Comparison of ENCODE assay signal across 8 cellular contexts in genomic region chr4:26325191-26325590, GRCh38. TPM values are rescaled to one million over a fixed set of nuclear protein-coding genes. Genes with fewer than 3 reads are reported as not detected.
DNase-seq lines count a peak whose midpoint lies in the region; ATAC-seq lines count a peak whose summit lies in the region.

No MANE protein-coding gene starts in this region.

- POLR2A ChIA-PET in activated CD8-positive, alpha-beta T cell treated with anti-CD3 and anti-CD28 coated beads, Interleukin-2, amount 10 ng/mL, durations not matched to agents 7 days and 5 days (lab: Charles Lee) = interaction anchor here (0.7 kb wide), 1 partner anchor 130 kb away, joined by 3 read pairs; no protein-coding TSS in a partner anchor

- H3K27ac Mint-ChIP-seq in activated naive CD4-positive, alpha-beta T cell treated with anti-CD3 and anti-CD28 coated beads for 36 hours = no peak overlapping the region
- H3K27ac Mint-ChIP-seq in activated CD8-positive, alpha-beta T cell treated with anti-CD3 and anti-CD28 coated beads, Interleukin-2, amount 10 ng/mL, durations not matched to agents 7 days and 5 days = no peak overlapping the region

- H3K4me2 ChIP-seq in Karpas-422 (ENCODE audit: low read depth, low read length, poor library complexity, severe bottlenecking) = no peak overlapping the region

- CTCF ChIA-PET in activated naive CD4-positive, alpha-beta T cell treated with anti-CD3 and anti-CD28 coated beads for 36 hours (lab: Charles Lee) = interaction anchor here (0.6 to 7.1 kb wide), 23 partner anchors 12 to 337 kb away, joined by 3 to 52 read pairs (median 4); no protein-coding TSS in a partner anchor
- CTCF ChIA-PET in activated CD8-positive, alpha-beta T cell treated with anti-CD3 and anti-CD28 coated beads, Interleukin-2, amount 10 ng/mL, durations not matched to agents 7 days and 5 days (lab: Charles Lee) = interaction anchor here (0.5 to 5.0 kb wide), 45 partner anchors 9 to 483 kb away, joined by 3 to 48 read pairs (median 4); no protein-coding TSS in a partner anchor

- no peak overlapping the region for H2AFZ ChIP-seq in Karpas-422 (ENCODE audit: low read length)

- no peaks in the 10 kb centered on the region for H3K27me3 ChIP-seq in Karpas-422 (ENCODE audit: low read length)

- no peaks in the 10 kb centered on the region for H3K9me3 Mint-ChIP-seq in activated naive CD4-positive, alpha-beta T cell treated with anti-CD3 and anti-CD28 coated beads for 36 hours
- no peaks in the 10 kb centered on the region for H3K9me3 Mint-ChIP-seq in activated CD8-positive, alpha-beta T cell treated with anti-CD3 and anti-CD28 coated beads, Interleukin-2, amount 10 ng/mL, durations not matched to agents 7 days and 5 days (ENCODE audit: insufficient read depth)

- no peaks in the 10 kb centered on the region for H3K36me3 ChIP-seq in Karpas-422 (ENCODE audit: insufficient read depth, low read length)

- H3K9ac ChIP-seq in Karpas-422 (ENCODE audit: low read length) = no peak overlapping the region

- H3K27me3 Mint-ChIP-seq in activated naive CD4-positive, alpha-beta T cell treated with anti-CD3 and anti-CD28 coated beads for 36 hours (ENCODE audit: low read depth) = no peaks in the 10 kb centered on the region
- H3K27me3 Mint-ChIP-seq in activated CD8-positive, alpha-beta T cell treated with anti-CD3 and anti-CD28 coated beads, Interleukin-2, amount 10 ng/mL, durations not matched to agents 7 days and 5 days (ENCODE audit: low read depth) = no peaks in the 10 kb centered on the region

- intact Hi-C loops in activated naive CD4-positive, alpha-beta T cell treated with anti-CD3 and anti-CD28 coated beads for 36 hours (cut with micrococcal nuclease) = loop anchor here (1.0 kb wide), 4 partner anchors 256 to 337 kb away; no protein-coding TSS in a partner anchor
- intact Hi-C loops in posterior vena cava (cut with DNase I) = loop anchor here (5.0 to 10.0 kb wide), 2 partner anchors 87 to 300 kb away; no protein-coding TSS in a partner anchor

- H3K4me1 ChIP-seq in Karpas-422 (ENCODE audit: low read length) = peaks cover 16% of the 10 kb centered on the region

- H3K4me3 Mint-ChIP-seq in activated naive CD4-positive, alpha-beta T cell treated with anti-CD3 and anti-CD28 coated beads for 36 hours = peak overlapping the region; percentile 31
- H3K4me3 Mint-ChIP-seq in activated CD8-positive, alpha-beta T cell treated with anti-CD3 and anti-CD28 coated beads, Interleukin-2, amount 10 ng/mL, durations not matched to agents 7 days and 5 days = no peak overlapping the region

- peaks cover 39% of the 10 kb centered on the region for H3K4me1 Mint-ChIP-seq in activated naive CD4-positive, alpha-beta T cell treated with anti-CD3 and anti-CD28 coated beads for 36 hours (ENCODE audit: low read depth)
- peaks cover 39% of the 10 kb centered on the region for H3K4me1 Mint-ChIP-seq in activated CD8-positive, alpha-beta T cell treated with anti-CD3 and anti-CD28 coated beads, Interleukin-2, amount 10 ng/mL, durations not matched to agents 7 days and 5 days (ENCODE audit: low read depth)

- H3K36me3 Mint-ChIP-seq in activated naive CD4-positive, alpha-beta T cell treated with anti-CD3 and anti-CD28 coated beads for 36 hours (ENCODE audit: low read depth) = peaks cover 3% of the 10 kb centered on the region
- H3K36me3 Mint-ChIP-seq in activated CD8-positive, alpha-beta T cell treated with anti-CD3 and anti-CD28 coated beads, Interleukin-2, amount 10 ng/mL, durations not matched to agents 7 days and 5 days (ENCODE audit: low read depth) = peaks cover 7% of the 10 kb centered on the region

- no peaks in the 10 kb centered on the region for H3K9me2 ChIP-seq in Karpas-422 (replicated peaks; ENCODE audit: insufficient read depth, low read length)

- H3K9me3 ChIP-seq in Karpas-422 (ENCODE audit: low read length) = no peaks in the 10 kb centered on the region

- H4K20me1 ChIP-seq in Karpas-422 (ENCODE audit: insufficient read depth, low read depth, low read length) = peaks cover 55% of the 10 kb centered on the region

- peaks cover 64% of the 10 kb centered on the region for H3K79me2 ChIP-seq in Karpas-422 (ENCODE audit: low read length)

- H3K27ac ChIP-seq in Karpas-422 (ENCODE audit: low read length) = no peak overlapping the region

- no peak overlapping the region for H3K4me3 ChIP-seq in Karpas-422 (ENCODE audit: low read length)

- peak; percentile 23 for ATAC-seq in activated CD8-positive, alpha-beta T cell treated with anti-CD3 and anti-CD28 coated beads, Interleukin-2, amount 10 ng/mL, durations not matched to agents 7 days and 5 days

- DNase-seq in activated naive CD4-positive, alpha-beta T cell treated with anti-CD3 and anti-CD28 coated beads for 36 hours = peak; percentile 46
- no peak for DNase-seq in activated naive CD4-positive, alpha-beta T cell (lab: John Stamatoyannopoulos, UW)
- DNase-seq in Karpas-422 (peak; percentile 76), midbrain (lab: John Stamatoyannopoulos, UW) (peak; percentile 8), putamen (ENCODE audit: low spot score) (no peak), posterior vena cava (ENCODE audit: low spot score) (no peak)
- DNase-seq in activated CD8-positive, alpha-beta T cell treated with anti-CD3 and anti-CD28 coated beads, Interleukin-2, amount 10 ng/mL, durations not matched to agents 7 days and 5 days = peak; percentile 57
- no peak for DNase-seq in stimulated activated CD8-positive, alpha-beta memory T cell treated with anti-CD3 and anti-CD28 coated beads, Interleukin-4, amount 100 ng/mL, for 48 hours

RNA-seq across cellular contexts. Expression of gene RBPJ, which starts 4.4 kb away (rescaled TPM):
- total RNA-seq in activated naive CD4-positive, alpha-beta T cell treated with anti-CD3 and anti-CD28 coated beads for 36 hours = 100 to 1,000 TPM; 114 to 118 TPM
- 23.8 and 36.8 TPM in 2 replicates for total RNA-seq in Karpas-422 (2014; rRNA removed; shearing (Covaris generic); ENCODE audit: low replicate concordance)
- 10 to 100 TPM; 61.7 to 72.3 TPM for total RNA-seq in activated CD8-positive, alpha-beta T cell treated with anti-CD3 and anti-CD28 coated beads, Interleukin-2, amount 10 ng/mL, durations not matched to agents 7 days and 5 days
- 100 to 1,000 TPM in 1 of 2 donors, 10 to 100 TPM in 1; 78.4 to 116 TPM for total RNA-seq in posterior vena cava

Comparison
In these comparisons a context has a peak if more than half of its experiments do, and no peak if none do; other contexts are left out.
1. DNase-seq: peak in activated naive CD4-positive, alpha-beta T cell treated with anti-CD3 and anti-CD28 coated beads for 36 hours (single experiment), Karpas-422 (single experiment), activated CD8-positive, alpha-beta T cell treated with anti-CD3 and anti-CD28 coated beads, Interleukin-2, amount 10 ng/mL, durations not matched to agents 7 days and 5 days (single experiment) and midbrain (single experiment); none in activated naive CD4-positive, alpha-beta T cell (0 of 4), stimulated activated CD8-positive, alpha-beta memory T cell treated with anti-CD3 and anti-CD28 coated beads, Interleukin-4, amount 100 ng/mL, for 48 hours (single experiment), putamen (single experiment) and posterior vena cava (single experiment).